ENCODE assay signal across 20 cellular contexts in the genomic region with DNA sequence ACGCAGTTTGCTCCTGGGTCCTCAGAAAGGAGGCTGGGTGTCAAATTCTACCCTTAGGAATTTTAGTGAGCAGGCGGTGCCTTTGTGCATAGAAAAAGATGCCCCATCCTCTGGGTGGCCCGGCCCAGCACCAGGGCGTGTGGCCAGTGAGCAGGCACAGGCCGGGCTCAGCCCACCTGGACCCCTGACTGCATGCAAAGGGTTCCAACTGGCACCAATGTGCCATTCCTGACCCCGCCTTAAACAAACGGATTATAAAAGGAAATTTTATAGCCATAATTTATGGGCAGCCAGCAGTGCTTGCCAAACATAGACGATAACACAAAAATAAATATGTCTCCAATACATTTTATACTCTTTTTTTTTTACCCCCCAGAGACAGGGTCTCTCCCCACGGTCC. TPM values are rescaled to one million over a fixed set of nuclear protein-coding genes. Genes with fewer than 3 reads are reported as not detected.
DNase-seq lines count a peak whose midpoint lies in the region; ATAC-seq, FAIRE-seq and TF ChIP-seq lines count a peak whose summit lies in the region.
"Had no signal": no experiment of that assay in that cellular context is flagged by ENCODE, and none has a peak within 500 bp of the region (broad histone marks: within the 10 kb centered on the region; RNA-seq: fewer than 3 reads in every experiment).

No MANE protein-coding gene starts in this region.

- CTCF ChIA-PET in CD4-positive, alpha-beta T cell (lab: Charles Lee): no interaction called here
- CTCF ChIA-PET in HEK293 (lab: Yijun Ruan, JAX): interaction anchor here (0.7 kb wide), 2 partner anchors 20 to 257 kb away, joined by 3 to 5 read pairs; no protein-coding TSS in a partner anchor

- no peaks in the 10 kb centered on the region for H3K36me3 ChIP-seq in HEK293 (ENCODE audit: control insufficient read depth in 2 of 2, insufficient read depth in 1 of 2, low read length in 2 of 2)
- H3K36me3 ChIP-seq in SK-N-MC (ENCODE audit: insufficient read depth, low read length): no peaks in the 10 kb centered on the region
- no peaks in the 10 kb centered on the region for H3K36me3 ChIP-seq in osteoblast (ENCODE audit: insufficient read depth, low read length)

- no peak overlapping the region for H2AFZ ChIP-seq in osteoblast (ENCODE audit: low read length)

- no peaks in the 10 kb centered on the region for H3K9me3 ChIP-seq in CD4-positive, alpha-beta T cell (ENCODE audit: control insufficient read depth, low read length)
- H3K9me3 ChIP-seq in HEK293 (ENCODE audit: control insufficient read depth, insufficient read depth, low read depth, low read length) (no peaks in the 10 kb centered on the region), SK-N-MC (ENCODE audit: low read depth, low read length) (no peaks in the 10 kb centered on the region), osteoblast (ENCODE audit: low read depth, low read length) (no peaks in the 10 kb centered on the region)
- H3K9me3 ChIP-seq: SK-N-SH had no signal

- POLR2A ChIA-PET in CD4-positive, alpha-beta T cell (lab: Charles Lee): no interaction called here
- POLR2A ChIA-PET in HEK293 (lab: Yijun Ruan, JAX): no interaction called here

- peaks cover 21% of the 10 kb centered on the region for H3K4me1 Mint-ChIP-seq in CD4-positive, alpha-beta T cell (ENCODE audit: low read depth)

- FAIRE-seq in GM19239 (lab: Jason Lieb, UNC): no peak
- FAIRE-seq: D721Med, G401.6 had no signal

- H3K79me2 ChIP-seq in osteoblast (ENCODE audit: insufficient read depth, low read length): no peaks in the 10 kb centered on the region

- no peaks in the 10 kb centered on the region for H3K36me3 Mint-ChIP-seq in CD4-positive, alpha-beta T cell (ENCODE audit: low read depth)

- H3K4me2 ChIP-seq in osteoblast (ENCODE audit: insufficient read depth, low read length): no peak overlapping the region
- H3K4me2 ChIP-seq: SK-N-SH had no signal

- no peaks in the 10 kb centered on the region for H3K9me3 Mint-ChIP-seq in CD4-positive, alpha-beta T cell

- H3K4me3 ChIP-seq in HEK293 (ENCODE audit: low read depth, low read length) (no peak overlapping the region), SK-N-MC (no peak overlapping the region), osteoblast (ENCODE audit: insufficient read depth, low read length) (no peak overlapping the region)

- no peak overlapping the region for H3K27ac ChIP-seq in CD4-positive, alpha-beta T cell (ENCODE audit: low read depth, low read length)
- no peak overlapping the region for H3K27ac ChIP-seq in HEK293 (ENCODE audit: extremely low read depth, low read depth, low read length)
- H3K27ac ChIP-seq in SK-N-MC: peak overlapping the region; percentile 72
- H3K27ac ChIP-seq in osteoblast (ENCODE audit: low read depth, low read length): no peak overlapping the region

- no peak overlapping the region for H3K4me3 Mint-ChIP-seq in CD4-positive, alpha-beta T cell
- H3K4me3 Mint-ChIP-seq: H9, T-helper 17 cell had no signal

- no peak for ATAC-seq in CD4-positive, alpha-beta T cell (ENCODE audit: poor library complexity)
- no peak for ATAC-seq in GM19397 (IDR thresholded peaks at IDR 0.05; ENCODE audit: unreplicated experiment)
- ATAC-seq: T-helper 17 cell had no signal

- H3K4me1 ChIP-seq in HEK293 (ENCODE audit: control insufficient read depth, insufficient read depth, low read length): no peaks in the 10 kb centered on the region
- no peaks in the 10 kb centered on the region for H3K4me1 ChIP-seq in osteoblast (ENCODE audit: insufficient read depth, low read length)

- H3K9ac ChIP-seq in SK-N-MC (ENCODE audit: insufficient read length): no peak overlapping the region
- H3K9ac ChIP-seq: SK-N-SH had no signal

- peak overlapping the region; percentile 49 for H3K27ac Mint-ChIP-seq in CD4-positive, alpha-beta T cell
- H3K27ac Mint-ChIP-seq: T-helper 17 cell had no signal

- intact Hi-C loops in CD4-positive, alpha-beta T cell (cut with DNase I, micrococcal nuclease): no loop called here

- no peaks in the 10 kb centered on the region for H3K27me3 ChIP-seq in CD4-positive, alpha-beta T cell (ENCODE audit: control insufficient read depth, insufficient read depth, low read length)
- no peaks in the 10 kb centered on the region for H3K27me3 ChIP-seq in osteoblast (ENCODE audit: insufficient read depth, low read length)

- H4K20me1 ChIP-seq in osteoblast (ENCODE audit: insufficient read depth, low read length): no peaks in the 10 kb centered on the region

- DNase-seq in CD4-positive, alpha-beta T cell: no peak
- DNase-seq in SK-N-MC (ENCODE audit: low read depth, low spot score) (no peak), osteoblast (ENCODE audit: insufficient read length, low spot score, missing footprints) (peak; percentile 69), SW 1271 (lab: John Stamatoyannopoulos, UW) (no peak), GM19239 (ENCODE audit: insufficient read length, low spot score) (no peak)
- DNase-seq: H9, NCI-H1092, NCI-H1417 treated with DMSO at 0.1 percent for 48 hours, NCI-H1694 treated with DMSO at 0.1 percent for 48 hours, NCI-H2171, NCI-H345, NCI-H510A treated with DMSO at 0.1 percent for 48 hours, NCI-H82, SHP77 treated with DMSO at 0.1 percent for 48 hours, SK-N-SH, T-helper 17 cell had no signal

- no peak for TF ChIP-seq CTCF in CD4-positive, alpha-beta T cell (IDR thresholded peaks at IDR 0.05)
- no peak for TF ChIP-seq CTCF in HEK293 (tag by site-specific recombination; IDR thresholded peaks at IDR 0.05)
- no peak for TF ChIP-seq CTCF in osteoblast (IDR thresholded peaks at IDR 0.05; ENCODE audit: extremely low read depth, low read depth, low read length)

- H3K27me3 Mint-ChIP-seq in CD4-positive, alpha-beta T cell: no peaks in the 10 kb centered on the region
- H3K27me3 Mint-ChIP-seq: T-helper 17 cell had no signal

TF ChIP-seq in HEK293, 187 proteins besides CTCF, POLR2A, EP300 and RAD21:
- 0 out of 2 replicates have a peak, but pooled peaks have one; percentile 13 for TF ChIP-seq ZIC2 (tag by site-specific recombination; IDR thresholded peaks at IDR 0.05)
- TF ChIP-seq ZNF292 (tag by site-specific recombination; IDR thresholded peaks at IDR 0.05; ENCODE audit: borderline replicate concordance, low read depth): no peak

RNA-seq across cellular contexts. Expression of a gene that starts 40.1 kb away (rescaled TPM):
- total RNA-seq in CD4-positive, alpha-beta T cell: 10 to 100 TPM; 16.0 to 16.1 TPM
- total RNA-seq in osteoblast: 27.1 and 32.7 TPM in 2 replicates
